Comparison of ENCODE assay signal across 15 cellular contexts in genomic region chr19:40262422-40262821, GRCh38. TPM values are rescaled to one million over a fixed set of nuclear protein-coding genes. Genes with fewer than 3 reads are reported as not detected.
"Had no signal": no experiment of that assay in that cellular context is flagged by ENCODE, and none has a peak within 500 bp of the region (broad histone marks: within the 10 kb centered on the region; RNA-seq: fewer than 3 reads in every experiment).

No MANE protein-coding gene starts in this region.

- H3K27me3 Mint-ChIP-seq: activated CD8-positive, alpha-beta T cell treated with anti-CD3 and anti-CD28 coated beads for 36 hours had no signal

- H3K4me3 Mint-ChIP-seq: activated CD8-positive, alpha-beta T cell treated with anti-CD3 and anti-CD28 coated beads for 36 hours had no signal

- H3K27ac Mint-ChIP-seq: activated CD8-positive, alpha-beta T cell treated with anti-CD3 and anti-CD28 coated beads for 36 hours had no signal

- DNase-seq: activated CD8-positive, alpha-beta memory T cell treated with anti-CD3 and anti-CD28 coated beads, Interleukin-2, amount 50 U/mL, for 4 hours; activated CD8-positive, alpha-beta T cell treated with anti-CD3 and anti-CD28 coated beads for 36 hours; activated naive CD4-positive, alpha-beta T cell treated with Interleukin-2 at 50 U/mL for 16 hours; esophagus squamous epithelium; foreskin fibroblast; left lung; mesenchymal stem cell; stimulated activated CD4-positive, alpha-beta T cell treated with anti-CD3 and anti-CD28 coated beads, Interleukin-12 subunit alpha, Interleukin-12 subunit beta, amount 100 ng/mL, for 4 hours; stimulated activated naive CD4-positive, alpha-beta T cell; T-helper 9 cell had no signal

- ATAC-seq: activated CD8-positive, alpha-beta T cell treated with anti-CD3 and anti-CD28 coated beads for 36 hours; heart left ventricle; left lung had no signal

- H3K9me3 Mint-ChIP-seq: activated CD8-positive, alpha-beta T cell treated with anti-CD3 and anti-CD28 coated beads for 36 hours had no signal

- H3K9me3 ChIP-seq: esophagus squamous epithelium, heart left ventricle, left lung had no signal

- H3K27ac ChIP-seq: esophagus squamous epithelium, heart left ventricle, left lung, VCaP had no signal

- H3K4me3 ChIP-seq: esophagus squamous epithelium, heart left ventricle, left lung had no signal

RNA-seq across cellular contexts. Expression of gene CCNP, which starts 35.9 kb away (rescaled TPM):
- total RNA-seq: activated CD8-positive, alpha-beta T cell treated with anti-CD3 and anti-CD28 coated beads for 36 hours; esophagus squamous epithelium; osteoblast; urinary bladder had no signal

RNA-seq across cellular contexts. Expression of gene TTC9B, which starts 44.2 kb away (rescaled TPM):
- total RNA-seq: activated CD8-positive, alpha-beta T cell treated with anti-CD3 and anti-CD28 coated beads for 36 hours; astrocyte; esophagus squamous epithelium; heart left ventricle; left lung; osteoblast had no signal
